Comparison of ENCODE assay signal across 8 cellular contexts in the genomic region with DNA sequence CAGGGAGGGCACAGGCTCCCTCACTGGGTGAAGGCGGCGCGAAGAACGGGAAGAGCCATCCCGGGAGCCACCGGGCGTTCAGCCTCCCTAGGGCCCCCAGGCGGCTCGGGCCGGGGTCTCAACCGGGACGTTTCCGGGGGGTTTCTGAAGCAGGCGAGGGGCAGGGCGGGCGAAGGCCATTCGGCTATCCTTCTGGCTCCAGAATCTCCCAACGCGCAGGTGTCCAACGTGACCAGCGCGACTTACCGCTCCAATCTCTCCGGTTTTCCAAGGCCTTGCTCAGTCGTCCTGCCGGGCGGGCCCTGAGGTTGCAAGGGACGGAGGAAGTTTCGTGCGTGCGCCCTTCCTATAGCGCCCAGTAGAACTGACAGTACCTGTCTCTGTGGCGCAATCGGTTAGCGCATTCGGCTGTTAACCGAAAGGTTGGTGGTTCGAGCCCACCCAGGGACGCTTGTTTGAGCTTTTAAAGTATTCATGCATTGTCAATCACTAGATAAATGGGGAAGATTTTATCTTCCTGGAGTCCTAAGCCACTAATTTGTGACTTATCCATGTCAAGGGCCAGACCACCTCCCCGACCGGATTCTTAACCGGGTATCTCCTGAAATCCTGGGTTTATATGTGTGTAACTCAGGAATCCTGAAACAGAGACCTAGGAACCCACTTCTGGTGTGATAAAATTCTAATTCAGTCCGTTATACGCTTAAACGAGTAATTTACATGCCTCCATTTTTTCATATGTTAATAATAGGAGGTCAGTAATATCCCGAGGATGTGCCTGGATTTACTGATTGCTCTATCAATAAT. TPM values are rescaled to one million over a fixed set of nuclear protein-coding genes. Genes with fewer than 3 reads are reported as not detected.
DNase-seq lines count a peak whose midpoint lies in the region; ATAC-seq and TF ChIP-seq lines count a peak whose summit lies in the region.
"Not testable (repeated sequence)": the region's sequence is repeated elsewhere in the genome, so short reads cannot be mapped to it uniquely, and the experiment has no call there.

No MANE protein-coding gene starts in this region.

- peak overlapping the region; percentile 88 for H3K4me3 Mint-ChIP-seq in T-helper 17 cell
- peak overlapping the region; percentile 92 for H3K4me3 Mint-ChIP-seq in endothelial cell (ENCODE audit: unreplicated experiment)
- peak overlapping the region; percentile 81 to 82 for H3K4me3 Mint-ChIP-seq in stimulated activated naive CD8-positive, alpha-beta T cell treated with anti-CD3 and anti-CD28 coated beads, Interleukin-15, amount 100 ng/mL, for 72 hours

- not testable (repeated sequence) for TF ChIP-seq CTCF in endothelial cell (IDR thresholded peaks at IDR 0.05; ENCODE audit: unreplicated experiment)

- ATAC-seq in T-helper 17 cell; stimulated activated naive CD8-positive, alpha-beta T cell treated with anti-CD3 and anti-CD28 coated beads, Interleukin-15, amount 100 ng/mL, for 72 hours: not testable (repeated sequence)

- DNase-seq in DMS79 (lab: John Stamatoyannopoulos, UW) = peak; percentile 38
- peak; percentile 48 for DNase-seq in NCI-H146 treated with DMSO at 0.1 percent for 48 hours (lab: John Stamatoyannopoulos, UW; ENCODE audit: unreplicated experiment)
- peak; percentile 21 to 65 (median 56) for DNase-seq in T-helper 17 cell
- peak; percentile 9 for DNase-seq in activated gamma-delta T cell treated with anti-CD3 and anti-CD28 coated beads, Interleukin-2, amount 50 U/mL, for 16 hours (ENCODE audit: low read depth)
- DNase-seq in endothelial cell (ENCODE audit: low spot score) = peak; percentile 47
- peak; percentile 86 for DNase-seq in kidney tubule cell (ENCODE audit: low spot score)
- peak; percentile 75 for DNase-seq in retina
- peak; percentile 76 to 78 for DNase-seq in stimulated activated naive CD8-positive, alpha-beta T cell treated with anti-CD3 and anti-CD28 coated beads, Interleukin-15, amount 100 ng/mL, for 72 hours

- H3K27ac Mint-ChIP-seq in T-helper 17 cell = peak overlapping the region; percentile 94
- H3K27ac Mint-ChIP-seq in endothelial cell (ENCODE audit: unreplicated experiment) = peak overlapping the region; percentile 82
- H3K27ac Mint-ChIP-seq in stimulated activated naive CD8-positive, alpha-beta T cell treated with anti-CD3 and anti-CD28 coated beads, Interleukin-15, amount 100 ng/mL, for 72 hours = peak overlapping the region; percentile 83 to 99

- not testable (repeated sequence) for H3K9me3 ChIP-seq in T-helper 17 cell (ENCODE audit: control insufficient read depth, low read length, poor library complexity, severe bottlenecking)

- not testable (repeated sequence) for H3K36me3 Mint-ChIP-seq in T-helper 17 cell (ENCODE audit: low read depth); endothelial cell (ENCODE audit: low read depth, unreplicated experiment)

- not testable (repeated sequence) for H3K9me3 Mint-ChIP-seq in endothelial cell (ENCODE audit: unreplicated experiment); stimulated activated naive CD8-positive, alpha-beta T cell treated with anti-CD3 and anti-CD28 coated beads, Interleukin-15, amount 100 ng/mL, for 72 hours

- H3K4me1 Mint-ChIP-seq in T-helper 17 cell; endothelial cell (ENCODE audit: unreplicated experiment); stimulated activated naive CD8-positive, alpha-beta T cell treated with anti-CD3 and anti-CD28 coated beads, Interleukin-15, amount 100 ng/mL, for 72 hours: not testable (repeated sequence)

- H3K27me3 Mint-ChIP-seq in T-helper 17 cell; endothelial cell (ENCODE audit: unreplicated experiment); stimulated activated naive CD8-positive, alpha-beta T cell treated with anti-CD3 and anti-CD28 coated beads, Interleukin-15, amount 100 ng/mL, for 72 hours: not testable (repeated sequence)

RNA-seq across cellular contexts. Expression of a gene that starts 42.4 kb away (rescaled TPM):
- 100 to 1,000 TPM in 1 of 2 donors, 10 to 100 TPM in 1; 98.8 to 125 TPM for total RNA-seq in T-helper 17 cell
- total RNA-seq in endothelial cell (ENCODE audit: unreplicated experiment) = 113 TPM

RNA-seq across cellular contexts. Expression of a gene that starts 45.7 kb away (rescaled TPM):
- total RNA-seq in T-helper 17 cell = under 1 TPM in 1 of 2 donors, not detected in 1; 0.87 TPM
- not detected for total RNA-seq in endothelial cell (ENCODE audit: unreplicated experiment)

Comparison
In these comparisons a context has a peak if more than half of its experiments do, and no peak if none do; other contexts are left out.
1. DNase-seq: peak in every context shown above with its lines; median percentile 86 in kidney tubule cell; 77 in stimulated activated naive CD8-positive, alpha-beta T cell treated with anti-CD3 and anti-CD28 coated beads, Interleukin-15, amount 100 ng/mL, for 72 hours; 75 in retina; 56 in T-helper 17 cell; 48 in NCI-H146 treated with DMSO at 0.1 percent for 48 hours; 47 in endothelial cell; 38 in DMS79; 9 in activated gamma-delta T cell treated with anti-CD3 and anti-CD28 coated beads, Interleukin-2, amount 50 U/mL, for 16 hours.